ENCODE assay signal across 9 cellular contexts in genomic region chrX:57592894-57593215, GRCh38. TPM values are rescaled to one million over a fixed set of nuclear protein-coding genes. Genes with fewer than 3 reads are reported as not detected.
DNase-seq lines count a peak whose midpoint lies in the region; ATAC-seq, FAIRE-seq and TF ChIP-seq lines count a peak whose summit lies in the region.
"Not testable (repeated sequence)": the region's sequence is repeated elsewhere in the genome, so short reads cannot be mapped to it uniquely, and the experiment has no call there.
"Had no signal": no experiment of that assay in that cellular context is flagged by ENCODE, and none has a peak within 500 bp of the region (broad histone marks: within the 10 kb centered on the region; RNA-seq: fewer than 3 reads in every experiment).

No MANE protein-coding gene starts in this region.

- not testable (repeated sequence) for BruUV-seq in HCT116 (replicated peaks; lab: Mats Ljungman, UMichigan)

- peak overlapping the region; percentile 63 for H3K9ac ChIP-seq in HCT116 (ENCODE audit: low read length)
- H3K9ac ChIP-seq in neural progenitor cell = not testable (repeated sequence)

- not testable (repeated sequence) for H4K20me1 ChIP-seq in HCT116 (ENCODE audit: insufficient read depth); neural progenitor cell (ENCODE audit: low read depth)

- ATAC-seq in HCT116 = peak; percentile 71
- ATAC-seq in heart left ventricle = peak in 3 of 4 donors; percentile 48 to 55 (median 52)

- TF ChIP-seq POLR2A in HCT116 (IDR thresholded peaks at IDR 0.05; ENCODE audit: borderline replicate concordance, extremely low read depth, insufficient read depth, insufficient read length); heart left ventricle (IDR thresholded peaks at IDR 0.05): not testable (repeated sequence)

- H3K4me3 ChIP-seq in HCT116 (replicated peaks in 1 of 2; ENCODE audit: low read depth in 1 of 2, low read length in 2 of 2) = peak overlapping the region; percentile 38 to 55
- peak overlapping the region; percentile 32 to 78 (median 59) for H3K4me3 ChIP-seq in heart left ventricle
- H3K4me3 ChIP-seq in neural progenitor cell = peak overlapping the region; percentile 64

- H3K27me3 Mint-ChIP-seq in neural progenitor cell (ENCODE audit: insufficient read depth, low read depth) = not testable (repeated sequence)

- not testable (repeated sequence) for DNase-seq in HCT116 (ENCODE audit: low read depth, low spot score)
- peak; percentile 76 for DNase-seq in KBM-7
- DNase-seq in SHP77 treated with DMSO at 0.1 percent for 48 hours (lab: John Stamatoyannopoulos, UW) = peak; percentile 49
- peak in 4 of 5 donors; percentile 7 to 44 (median 22) for DNase-seq in heart left ventricle
- DNase-seq in neural progenitor cell (ENCODE audit: low spot score) = peak; percentile 67
- DNase-seq in urothelium cell line (ENCODE audit: low spot score) = peak; percentile 16

- TF ChIP-seq CTCF in GM12872 (IDR thresholded peaks at IDR 0.05; ENCODE audit: insufficient read depth, low read depth, low read length) (0 out of 3 replicates have a peak, but pooled peaks have one; percentile 20), heart left ventricle (IDR thresholded peaks at IDR 0.05) (peak in 1 of 12 donors; percentile 8), neural progenitor cell (IDR thresholded peaks at IDR 0.05) (peak; percentile 20)
- TF ChIP-seq CTCF in HCT116 (IDR thresholded peaks at IDR 0.05 in 2 of 3, conservative IDR thresholded peaks at IDR 0.05 in 1 of 3; ENCODE audit: borderline replicate concordance in 1 of 3, insufficient read depth in 1 of 3, low read depth in 2 of 3, low read length in 2 of 3) = not testable (repeated sequence)

- H3K4me2 ChIP-seq in HCT116 (ENCODE audit: low read length) (peak overlapping the region; percentile 65), neural progenitor cell (peak overlapping the region; percentile 66)

- H3K27ac Mint-ChIP-seq in neural progenitor cell = not testable (repeated sequence)

- not testable (repeated sequence) for H3K36me3 ChIP-seq in HCT116 (ENCODE audit: control insufficient read depth in 1 of 2, insufficient read depth in 2 of 2, low read length in 2 of 2); heart left ventricle; neural progenitor cell

- peaks cover 36% of the 10 kb centered on the region for H3K79me2 ChIP-seq in HCT116 (ENCODE audit: insufficient read depth, low read length)
- H3K79me2 ChIP-seq in neural progenitor cell (ENCODE audit: low read depth) = peaks cover 32% of the 10 kb centered on the region

- in situ Hi-C loops in KBM-7 (cut with MboI; ENCODE audit: low pct_unique_long_range_greater_than_20kb, low sequenced_read_pairs) = loop anchor here (25.0 kb wide), 2 partner anchors 319 to 481 kb away; partner anchors contain the start of genes SPIN2B and ZXDA

- not testable (repeated sequence) for TF ChIP-seq RAD21 in HCT116 (IDR thresholded peaks at IDR 0.05; ENCODE audit: low read depth)

- H2AFZ ChIP-seq in HCT116 (ENCODE audit: low read depth, low read length, poor library complexity, severe bottlenecking); neural progenitor cell (replicated peaks): not testable (repeated sequence)

- H3F3A ChIP-seq in neural progenitor cell (ENCODE audit: low read depth) = not testable (repeated sequence)

- RAD21 ChIA-PET in HCT116 (lab: Charles Lee; ENCODE audit: low non-redundant PET in 1 of 2, low total read pairs in 2 of 2, uncharacterized antibody in 2 of 2, unreplicated experiment in 2 of 2) = not testable (repeated sequence)

- H3K9me2 ChIP-seq in HCT116 (ENCODE audit: insufficient read depth) = not testable (repeated sequence)

- H3K9me3 ChIP-seq in HCT116 (ENCODE audit: control insufficient read depth in 1 of 2, insufficient read depth in 1 of 2, low read depth in 1 of 2, low read length in 2 of 2); heart left ventricle; neural progenitor cell (ENCODE audit: low read depth): not testable (repeated sequence)

- POLR2A ChIA-PET in HCT116 (lab: Charles Lee) = not testable (repeated sequence)

- not testable (repeated sequence) for H3K9me3 Mint-ChIP-seq in neural progenitor cell

- H3K27me3 ChIP-seq in HCT116 (ENCODE audit: insufficient read depth, low read length); heart left ventricle; neural progenitor cell: not testable (repeated sequence)

- peak overlapping the region; percentile 80 for H3K4me3 Mint-ChIP-seq in neural progenitor cell

- not testable (repeated sequence) for H3K36me3 Mint-ChIP-seq in neural progenitor cell

- CTCF ChIA-PET in HCT116 (lab: Charles Lee) = not testable (repeated sequence)

- peak overlapping the region; percentile 67 for H3K27ac ChIP-seq in HCT116 (ENCODE audit: low read depth, low read length)
- peak overlapping the region; percentile 19 for H3K27ac ChIP-seq in angular gyrus (ENCODE audit: low read depth, low read length)
- peak overlapping the region; percentile 82 to 95 (median 90) for H3K27ac ChIP-seq in heart left ventricle
- not testable (repeated sequence) for H3K27ac ChIP-seq in neural progenitor cell

- intact Hi-C loops in HCT116 (cut with micrococcal nuclease) = loop anchor here (5.0 kb wide), 1 partner anchor 314 kb away; no protein-coding TSS in a partner anchor
- intact Hi-C loops in heart left ventricle (cut with DNase I) = loop anchor here in 2 of 10 donors (10.0 kb wide), 1 partner anchor 322 kb away; the partner anchor contains the start of gene ZXDA (in 2 of the 2)

- WGBS in heart left ventricle, 4 donors = 21 to 36% (median 21%) methylated on average over 10 to 15 of the region's 15 CpGs; no CpG with 5 or more reads in 1 of the 4 donors

- peaks cover 5 to 19% of the 10 kb centered on the region in 2 experiments for H3K4me1 ChIP-seq in HCT116 (ENCODE audit: control insufficient read depth in 1 of 2, insufficient read depth in 2 of 2, low read length in 2 of 2)
- H3K4me1 ChIP-seq in heart left ventricle = peaks cover 0 to 45% (median 19%) of the 10 kb centered on the region in 12 donors
- H3K4me1 ChIP-seq in neural progenitor cell = not testable (repeated sequence)

- FAIRE-seq in urothelium cell line (lab: Jason Lieb, UNC) = peak; percentile 5

- H3K4me1 Mint-ChIP-seq in neural progenitor cell = peaks cover 21% of the 10 kb centered on the region

RNA-seq across cellular contexts. Expression of gene ZXDB, which starts 1.0 kb away (rescaled TPM):
- total RNA-seq in HCT116 (2021; ENCODE audit: unreplicated experiment) = 7.2 TPM
- 3.5 and 3.6 TPM in 2 replicates for polyA plus RNA-seq in HCT116 (2012)
- 10 to 100 TPM in 1 of 9 donors, 1 to 10 TPM in 8; 3.9 to 11.3 (median 7.1) TPM for total RNA-seq in heart left ventricle
- 1 to 10 TPM; 1.4 to 4.0 TPM for polyA plus RNA-seq in heart left ventricle
- total RNA-seq in neural progenitor cell (ENCODE audit: low replicate concordance) = 8.3 and 9.7 TPM in 2 replicates
- total RNA-seq: HT-29 had no signal
